ENCODE assay signal across 8 cellular contexts in genomic region chr12:104143002-104143401, GRCh38.
"Had no signal": no experiment of that assay in that cellular context is flagged by ENCODE, and none has a peak within 500 bp of the region (broad histone marks: within the 10 kb centered on the region; RNA-seq: fewer than 3 reads in every experiment).

No MANE protein-coding gene starts in this region.

- DNase-seq: GDM1, GF-D8 had no signal

- H3K4me3 ChIP-seq: GM12878 had no signal

- ATAC-seq: GM12878 had no signal

- FAIRE-seq: G401.6, GM12878, GM12891, GM12892, GM18507, GM19239 had no signal
